ENCODE assay signal across 8 cellular contexts in genomic region chr7:155815332-155816191, GRCh38. TPM values are rescaled to one million over a fixed set of nuclear protein-coding genes. Genes with fewer than 3 reads are reported as not detected.
DNase-seq lines count a peak whose midpoint lies in the region; ATAC-seq and TF ChIP-seq lines count a peak whose summit lies in the region.

No MANE protein-coding gene starts in this region.

- 35% methylated on average over 8 of the region's 20 CpGs; no CpG with 5 or more reads in 1 of the 2 experiments for WGBS in IMR-90 (ENCODE audit: extremely low coverage in 2 of 2, insufficient read length in 1 of 2), 2 experiments

- no peaks in the 10 kb centered on the region; the same call in 1 of the 2 replicates for H4K20me1 ChIP-seq in IMR-90 (ENCODE audit: insufficient read depth, low read length)

- TF ChIP-seq CTCF in IMR-90 (conservative IDR thresholded peaks at IDR 0.05; ENCODE audit: low read depth, low read length) (peak; percentile 82), dorsolateral prefrontal cortex (IDR thresholded peaks at IDR 0.05 in 54 of 56, conservative IDR thresholded peaks at IDR 0.05 in 2 of 56; ENCODE audit: low read depth in 1 of 56, partially characterized antibody in 56 of 56) (peak in 54 of 56 donors; percentile 33 to 72 (median 54)), upper lobe of right lung (IDR thresholded peaks at IDR 0.05) (peak; percentile 64)

- H2BK15ac ChIP-seq in IMR-90 (ENCODE audit: low read depth, low read length), result no peak overlapping the region

- no peak overlapping the region for H2BK20ac ChIP-seq in IMR-90 (ENCODE audit: low read depth, low read length)

- H3K4me1 ChIP-seq in IMR-90 (ENCODE audit: control insufficient read depth, insufficient read depth, low read length), result no peaks in the 10 kb centered on the region
- H3K4me1 ChIP-seq in upper lobe of right lung, result peaks cover 7% of the 10 kb centered on the region

- no peak overlapping the region for H3K18ac ChIP-seq in IMR-90 (ENCODE audit: low read depth, low read length)

- in situ Hi-C loops in IMR-90 (cut with MboI; ENCODE audit: low sequenced_read_pairs), result loop anchor here (10.0 to 25.0 kb wide), 2 partner anchors 659 to 822 kb away; partner anchors contain the start of gene RNF32

- peaks cover 15 to 31% (median 18%) of the 10 kb centered on the region in 3 donors for H3K4me1 Mint-ChIP-seq in naive B cell

- ATAC-seq in GM21576 (IDR thresholded peaks at IDR 0.05; ENCODE audit: unreplicated experiment) (peak; percentile 93), IMR-90 (ENCODE audit: low read depth) (peak; percentile 86), naive B cell (ENCODE audit: low read depth in 2 of 2) (peak; percentile 70 to 71), upper lobe of right lung (peak; percentile 84)

- H3K27ac ChIP-seq in IMR-90 (ENCODE audit: insufficient read depth, low read length) (no peak overlapping the region), dorsolateral prefrontal cortex (no peak overlapping the region), upper lobe of right lung (no peak overlapping the region)

- TF ChIP-seq POLR2A in IMR-90 (IDR thresholded peaks at IDR 0.05; ENCODE audit: low read depth, low read length), result no peak

- H3K4me3 ChIP-seq in IMR-90 (ENCODE audit: insufficient read depth, low read depth, low read length), result no peak overlapping the region
- no peak overlapping the region for H3K4me3 ChIP-seq in dorsolateral prefrontal cortex
- H3K4me3 ChIP-seq in upper lobe of right lung, result no peak overlapping the region

- intact Hi-C loops in IMR-90 (cut with micrococcal nuclease), result loop anchor here (1.0 kb wide), 3 partner anchors 658 to 1002 kb away; no protein-coding TSS in a partner anchor
- intact Hi-C loops in dorsolateral prefrontal cortex (cut with DNase I), result loop anchor here in 1 of 2 donors (5.0 kb wide), 1 partner anchor 657 kb away; no protein-coding TSS in a partner anchor
- intact Hi-C loops in upper lobe of right lung (cut with DNase I), result loop anchor here (10.0 kb wide), 1 partner anchor 659 kb away; no protein-coding TSS in a partner anchor

- H3K9me3 Mint-ChIP-seq in naive B cell, result peaks cover 0 to 4% (median 0%) of the 10 kb centered on the region in 7 donors

- peak overlapping the region; percentile 75 for H2AFZ ChIP-seq in IMR-90 (replicated peaks; ENCODE audit: low read length, poor library complexity)

- dilution Hi-C loops in IMR-90 (cut with HindIII; ENCODE audit: low sequenced_read_pairs, unreplicated experiment), result no loop called here

- TF ChIP-seq RAD21 in IMR-90 (IDR thresholded peaks at IDR 0.05; ENCODE audit: low read length), result peak; percentile 89

- no peak overlapping the region for H2AK5ac ChIP-seq in IMR-90 (ENCODE audit: low read depth, low read length)

- H3K9me1 ChIP-seq in IMR-90 (ENCODE audit: insufficient read depth, low read length), result no peaks in the 10 kb centered on the region

- H3K27me3 ChIP-seq in IMR-90 (ENCODE audit: control insufficient read depth, insufficient read depth, low read length) (peaks cover 43% of the 10 kb centered on the region), dorsolateral prefrontal cortex (peaks cover 0 to 92% (median 54%) of the 10 kb centered on the region in 45 donors), upper lobe of right lung (peaks cover 42% of the 10 kb centered on the region)

- CTCF ChIA-PET in IMR-90 (lab: Yijun Ruan, JAX), result no interaction called here

- H3K36me3 Mint-ChIP-seq in naive B cell, result peaks cover 0 to 7% of the 10 kb centered on the region in 2 donors

- H3K79me1 ChIP-seq in IMR-90 (ENCODE audit: low read depth in 1 of 2, low read length in 2 of 2), result no peaks in the 10 kb centered on the region

- no peak overlapping the region for H3K27ac Mint-ChIP-seq in naive B cell

- peaks cover 36 to 91% (median 70%) of the 10 kb centered on the region in 3 donors for H3K27me3 Mint-ChIP-seq in naive B cell

- no peak overlapping the region for H3K14ac ChIP-seq in IMR-90 (replicated peaks; ENCODE audit: low read depth, low read length)

- H3K4me3 Mint-ChIP-seq in naive B cell, result peak overlapping the region in 5 of 8 donors; percentile 10 to 35 (median 32)

- no peak overlapping the region for H2BK120ac ChIP-seq in IMR-90 (ENCODE audit: low read depth, low read length)

- H3K36me3 ChIP-seq in IMR-90 (ENCODE audit: control insufficient read depth, insufficient read depth, low read length), result no peaks in the 10 kb centered on the region
- H3K36me3 ChIP-seq in upper lobe of right lung, result no peaks in the 10 kb centered on the region

- H3K9me3 ChIP-seq in IMR-90 (ENCODE audit: control insufficient read depth, insufficient read depth, low read length) (no peaks in the 10 kb centered on the region), upper lobe of right lung (no peaks in the 10 kb centered on the region)

- H4K5ac ChIP-seq in IMR-90 (ENCODE audit: low read depth, low read length), result no peak overlapping the region

- no peak overlapping the region for H2BK5ac ChIP-seq in IMR-90 (ENCODE audit: low read depth, low read length, poor library complexity, severe bottlenecking)

- no TSS peak for BruUV-seq in IMR-90 (replicated peaks; lab: Mats Ljungman, UMichigan)

- H4K8ac ChIP-seq in IMR-90 (ENCODE audit: low read depth in 2 of 2, low read length in 2 of 2), result no peak overlapping the region

- no peak overlapping the region for H3K56ac ChIP-seq in IMR-90 (ENCODE audit: extremely low read depth, insufficient read depth, low read length)

- H4K91ac ChIP-seq in IMR-90 (ENCODE audit: insufficient read depth, low read depth, low read length), result no peak overlapping the region

- POLR2A ChIA-PET in IMR-90 (lab: Charles Lee; ENCODE audit: unreplicated experiment), result no interaction called here

- peak; percentile 11 for DNase-seq in NCI-H2029 (lab: John Stamatoyannopoulos, UW)
- DNase-seq in NCI-H2029 treated with DMSO at 0.1 percent for 48 hours (lab: John Stamatoyannopoulos, UW), result no peak
- peak; percentile 43 for DNase-seq in IMR-90
- peak; percentile 31 to 51 for DNase-seq in activated CD4-positive, alpha-beta T cell treated with anti-CD3 and anti-CD28 coated beads for 4 hours
- DNase-seq in dorsolateral prefrontal cortex, result peak in 5 of 10 donors; percentile 29 to 67 (median 55)
- DNase-seq in naive B cell, result peak; percentile 30
- DNase-seq in upper lobe of right lung, result peak; percentile 89

- H3K23ac ChIP-seq in IMR-90 (ENCODE audit: low read depth, low read length), result no peak overlapping the region

- H3K9ac ChIP-seq in IMR-90 (ENCODE audit: low read depth, low read length), result no peak overlapping the region

- H3K4ac ChIP-seq in IMR-90 (ENCODE audit: low read depth, low read length), result no peak overlapping the region

- peak overlapping the region; percentile 50; the same call in 1 of the 2 replicates for H3K4me2 ChIP-seq in IMR-90 (ENCODE audit: low read depth, low read length)

- no peak overlapping the region for H2AK9ac ChIP-seq in IMR-90 (replicated peaks; ENCODE audit: low read depth, low read length, poor library complexity)

TF ChIP-seq in IMR-90, 13 proteins besides CTCF, POLR2A, EP300 and RAD21:
- TF ChIP-seq NFE2L2 (IDR thresholded peaks at IDR 0.05; ENCODE audit: low read depth, low read length) (no peak), MAZ (IDR thresholded peaks at IDR 0.05; ENCODE audit: borderline replicate concordance, low read depth, low read length) (peak; percentile 83; the same call in 1 of the 2 replicates), SMC3 (IDR thresholded peaks at IDR 0.05; ENCODE audit: low read depth, low read length) (peak; percentile 78)

RNA-seq across cellular contexts. Expression of gene SHH, which starts 3.3 kb away (rescaled TPM):
- under 0.01 TPM in 1 of 2 replicates, not detected in the other for total RNA-seq in IMR-90 (2012; rRNA removed)
- 0.03 TPM in 1 of 2 replicates, not detected in the other for polyA plus RNA-seq in IMR-90 (2012; rRNA removed)
- polyA plus RNA-seq in IMR-90 (2012; cell fraction: cytosol; rRNA removed), result 0.01 and 0.04 TPM in 2 replicates
- 0.03 and 0.11 TPM in 2 replicates for polyA plus RNA-seq in IMR-90 (2012; cell fraction: nucleus; rRNA removed; ENCODE audit: low replicate concordance)
- 1 to 10 TPM in 118 of 120 experiments, under 1 TPM in 2; 0.53 to 5.9 (median 2.7) TPM for total RNA-seq in dorsolateral prefrontal cortex
- polyA plus RNA-seq in naive B cell (ENCODE audit: low read depth in 6 of 6), result under 1 TPM in 1 of 6 donors, not detected in 5; 0.17 TPM
- 10.1 TPM for total RNA-seq in upper lobe of right lung
